ENCODE assay signal across 19 cellular contexts in genomic region chr11:127996825-127997224, GRCh38.
DNase-seq lines count a peak whose midpoint lies in the region; ATAC-seq and TF ChIP-seq lines count a peak whose summit lies in the region.
"Had no signal": no experiment of that assay in that cellular context is flagged by ENCODE, and none has a peak within 500 bp of the region (broad histone marks: within the 10 kb centered on the region; RNA-seq: fewer than 3 reads in every experiment).

No MANE protein-coding gene starts in this region.

- H3K36me3 ChIP-seq in RWPE2 (ENCODE audit: low read depth) = no peaks in the 10 kb centered on the region
- H3K36me3 ChIP-seq: MG63, thoracic aorta had no signal

- no peaks in the 10 kb centered on the region for H3K27me3 ChIP-seq in RWPE2 (ENCODE audit: insufficient read depth, poor library complexity, severe bottlenecking)
- H3K27me3 ChIP-seq: MG63 had no signal

- H3K4me3 ChIP-seq in RWPE2 (ENCODE audit: severe bottlenecking) (no peak overlapping the region), fibroblast of mammary gland (ENCODE audit: control insufficient read depth, low read depth, low read length) (no peak overlapping the region), skeletal muscle cell (ENCODE audit: low read depth, low read length) (no peak overlapping the region)
- H3K4me3 ChIP-seq: MG63, psoas muscle, thoracic aorta had no signal

- ATAC-seq in RWPE2 (ENCODE audit: low read depth) (peak; percentile 52; the same call in 2 of the 3 replicates), GM21619 (IDR thresholded peaks at IDR 0.05; ENCODE audit: unreplicated experiment) (no peak)
- ATAC-seq: activated CD4-positive, CD25-positive, alpha-beta regulatory T cell treated with anti-CD3 and anti-CD28 coated beads, Interleukin-2, amount 50 U/mL, for 24 hours; activated CD8-positive, alpha-beta T cell treated with anti-CD3 and anti-CD28 coated beads for 36 hours; psoas muscle had no signal

- H3K4me1 ChIP-seq in RWPE2 (ENCODE audit: insufficient read depth, poor library complexity, severe bottlenecking) = peaks cover 20% of the 10 kb centered on the region
- H3K4me1 ChIP-seq: psoas muscle had no signal

- DNase-seq in ELR (ENCODE audit: low read depth) (peak; percentile 42), RWPE2 (ENCODE audit: low spot score) (no peak), fibroblast of mammary gland (ENCODE audit: low read depth) (peak; percentile 17), skeletal muscle cell (ENCODE audit: low read depth) (peak; percentile 7), NCI-H1417 (lab: John Stamatoyannopoulos, UW) (no peak), HT-29 (ENCODE audit: low spot score) (no peak)
- DNase-seq: activated CD8-positive, alpha-beta T cell treated with anti-CD3 and anti-CD28 coated beads for 36 hours; amniotic stem cell; DMS79; GOT3; MG63; NCI-H146; NCI-H2171 treated with DMSO at 0.1 percent for 48 hours; psoas muscle; stimulated activated CD4-positive, alpha-beta T cell treated with anti-CD3 and anti-CD28 coated beads, Interleukin-4, amount 100 ng/mL, for 1 hour; stimulated activated naive CD4-positive, alpha-beta T cell had no signal

- no peaks in the 10 kb centered on the region for H3K9me3 ChIP-seq in RWPE2 (ENCODE audit: severe bottlenecking)
- H3K9me3 ChIP-seq: MG63, psoas muscle, thoracic aorta had no signal

- peak overlapping the region; percentile 54 for H3K27ac ChIP-seq in RWPE2 (ENCODE audit: poor library complexity, severe bottlenecking)
- H3K27ac ChIP-seq: psoas muscle had no signal

- TF ChIP-seq CTCF in RWPE2 (IDR thresholded peaks at IDR 0.05; ENCODE audit: poor library complexity, severe bottlenecking) = no peak
- no peak for TF ChIP-seq CTCF in fibroblast of mammary gland (conservative IDR thresholded peaks at IDR 0.05; ENCODE audit: control insufficient read depth, insufficient read depth, low read depth, low read length)

Comparison
In these comparisons a context has a peak if more than half of its experiments do, and no peak if none do; other contexts are left out.
1. DNase-seq: peak in ELR (single experiment), fibroblast of mammary gland (single experiment) and skeletal muscle cell (single experiment); none in RWPE2 (single experiment), NCI-H1417 (0 of 3) and HT-29 (single experiment).